ENCODE assay signal across 8 cellular contexts in the genomic region with DNA sequence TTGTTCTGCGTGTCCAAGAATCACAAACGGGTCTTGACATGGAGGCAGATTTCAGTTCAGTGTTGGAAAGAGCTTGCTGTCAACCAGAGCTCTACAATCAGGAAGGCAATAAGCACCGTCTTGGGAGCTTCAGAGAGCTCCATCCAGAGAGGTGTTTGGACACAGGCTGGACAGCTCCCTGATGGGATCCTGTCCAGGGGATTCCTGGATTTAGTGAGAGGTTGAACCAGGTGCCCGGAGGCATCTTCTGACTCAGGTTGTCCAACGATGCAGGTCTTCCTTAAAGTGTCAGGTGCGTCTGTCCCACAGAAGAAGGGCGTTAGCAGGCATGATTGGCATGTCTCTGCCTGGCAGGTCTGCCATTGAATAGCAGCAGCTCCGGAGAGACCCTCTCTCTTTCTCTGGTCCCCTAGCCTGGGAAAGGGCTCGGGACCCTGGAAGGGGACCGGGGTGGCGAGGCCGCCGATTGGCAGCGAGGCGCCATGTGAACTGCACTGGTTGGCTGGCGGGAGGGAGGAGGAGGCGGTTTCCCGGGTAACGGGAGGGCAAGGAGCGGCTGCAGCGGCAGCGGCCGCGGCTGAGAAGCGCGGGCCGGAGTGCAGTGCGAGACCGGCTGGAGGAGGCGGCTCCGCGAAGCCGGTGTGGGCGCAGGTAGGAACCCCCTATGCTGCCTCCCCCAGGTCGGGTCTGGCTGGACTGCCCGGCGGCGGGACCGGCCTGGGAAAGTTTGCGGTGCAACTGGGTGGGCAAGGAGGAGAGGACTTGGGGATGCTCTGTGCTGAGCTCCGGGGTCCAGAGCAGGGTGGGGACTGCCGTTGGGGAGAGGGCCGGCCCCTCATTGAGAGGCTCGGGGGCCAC.
DNase-seq lines count a peak whose midpoint lies in the region; ATAC-seq, FAIRE-seq and TF ChIP-seq lines count a peak whose summit lies in the region.

No MANE protein-coding gene starts in this region.

- peaks cover 85% of the 10 kb centered on the region for H3K27me3 Mint-ChIP-seq in stimulated activated naive CD8-positive, alpha-beta T cell treated with anti-CD3 and anti-CD28 coated beads, Interleukin-15, amount 100 ng/mL, for 72 hours

- intact Hi-C loops in GM12878 (cut with micrococcal nuclease; ENCODE audit: unreplicated experiment): no loop called here

- no peak for TF ChIP-seq CTCF in GM12878 (IDR thresholded peaks at IDR 0.05 in 2 of 3, conservative IDR thresholded peaks at IDR 0.05 in 1 of 3; ENCODE audit: control insufficient read depth in 2 of 3, extremely low read depth in 1 of 3, insufficient read depth in 1 of 3, low read depth in 3 of 3, low read length in 3 of 3)

- peak overlapping the region; percentile 90 for H3K4me2 ChIP-seq in GM12878 (ENCODE audit: control insufficient read depth, insufficient read depth)

- SMC1A ChIA-PET in GM12878 (lab: Charles Lee; ENCODE audit: uncharacterized antibody, unreplicated experiment): interaction anchor here (0.8 kb wide), 1 partner anchor 36 kb away, joined by 3 read pairs; no protein-coding TSS in a partner anchor

- DNase-seq in SIG-M5 treated with dmso at 0.1 percent for 504 hours (lab: John Stamatoyannopoulos, UW; ENCODE audit: unreplicated experiment) (peak; percentile 3), SIG-M5 (lab: John Stamatoyannopoulos, UW) (no peak), GM12878 (ENCODE audit: low read depth, low spot score) (no peak), foreskin melanocyte (no peak)
- no peak for DNase-seq in stimulated activated naive CD8-positive, alpha-beta T cell treated with anti-CD3 and anti-CD28 coated beads, Interleukin-15, amount 100 ng/mL, for 72 hours
- DNase-seq in activated CD4-positive, alpha-beta T cell treated with anti-CD3 and anti-CD28 coated beads, Interleukin-2, amount 50 U/mL, for 1 hour: no peak

- no peaks in the 10 kb centered on the region; the same call in 1 of the 2 replicates for H4K20me1 ChIP-seq in GM12878 (ENCODE audit: control insufficient read depth, insufficient read depth)

- H3K36me3 ChIP-seq in HUES6 (ENCODE audit: control insufficient read depth, insufficient read depth, low read length) (no peaks in the 10 kb centered on the region), GM12878 (ENCODE audit: control insufficient read depth in 2 of 2, insufficient read depth in 2 of 2, low read length in 1 of 2) (no peaks in the 10 kb centered on the region), iPS-20b (ENCODE audit: insufficient read depth, low read depth, low read length) (no peaks in the 10 kb centered on the region)

- peaks cover 18% of the 10 kb centered on the region for H3K4me1 Mint-ChIP-seq in stimulated activated naive CD8-positive, alpha-beta T cell treated with anti-CD3 and anti-CD28 coated beads, Interleukin-15, amount 100 ng/mL, for 72 hours

- POLR2A ChIA-PET in GM12878 (lab: Charles Lee): no interaction called here

- in situ Hi-C loops in GM12878 (cut with MboI): no loop called here

- no peak for TF ChIP-seq POLR2A in GM12878 (IDR thresholded peaks at IDR 0.05; ENCODE audit: low read depth, low read length)

- BruUV-seq in GM12878 (replicated peaks; lab: Mats Ljungman, UMichigan): no TSS peak

- H3K27ac ChIP-seq in HUES6 (ENCODE audit: low read depth, low read length): no peak overlapping the region
- no peak overlapping the region for H3K27ac ChIP-seq in GM12878 (ENCODE audit: control insufficient read depth, insufficient read depth)
- no peak overlapping the region for H3K27ac ChIP-seq in iPS-20b (ENCODE audit: low read length)

- no peak overlapping the region for H3K9ac ChIP-seq in HUES6 (ENCODE audit: low read length)
- H3K9ac ChIP-seq in GM12878 (ENCODE audit: control insufficient read depth, insufficient read depth, low read length): no peak overlapping the region
- no peak overlapping the region for H3K9ac ChIP-seq in iPS-20b (ENCODE audit: low read depth, low read length)

- H3K79me2 ChIP-seq in GM12878 (ENCODE audit: control insufficient read depth, insufficient read depth, low read length): no peaks in the 10 kb centered on the region

- H3K4me3 ChIP-seq in HUES6 (ENCODE audit: low read depth, low read length) (peak overlapping the region; percentile 58), GM12878 (peak overlapping the region; percentile 52; the same call in 1 of the 2 replicates), iPS-20b (ENCODE audit: low read length) (peak overlapping the region; percentile 64; the same call in 1 of the 2 replicates)

- no peak overlapping the region; the same call in 1 of the 2 replicates for H2AFZ ChIP-seq in GM12878 (ENCODE audit: control insufficient read depth, low read depth, low read length)

- TF ChIP-seq EP300 in GM12878 (IDR thresholded peaks at IDR 0.05; ENCODE audit: borderline replicate concordance in 1 of 2, control insufficient read depth in 1 of 2, low read depth in 2 of 2, low read length in 2 of 2): no peak

- peak overlapping the region in 1 of 2 donors; percentile 50 for H3K27ac Mint-ChIP-seq in stimulated activated naive CD8-positive, alpha-beta T cell treated with anti-CD3 and anti-CD28 coated beads, Interleukin-15, amount 100 ng/mL, for 72 hours

- H3K9me3 ChIP-seq in HUES6 (ENCODE audit: control insufficient read depth, insufficient read depth, low read depth, low read length) (no peaks in the 10 kb centered on the region), GM12878 (replicated peaks; ENCODE audit: control insufficient read depth, insufficient read depth, low read length) (no peaks in the 10 kb centered on the region), iPS-20b (ENCODE audit: insufficient read depth, low read depth, low read length) (no peaks in the 10 kb centered on the region)

- CTCF ChIA-PET in GM12878 (lab: Yijun Ruan, JAX): interaction anchor here (0.6 kb wide), 1 partner anchor 9 kb away, joined by 3 read pairs; no protein-coding TSS in a partner anchor

- 11% methylated on average over 44 of the region's 44 CpGs for WGBS in GM12878 (ENCODE audit: insufficient coverage, insufficient replicate concordance, low lambda C conversion rate, missing lambda C conversion rate)

- FAIRE-seq in GM12878 (lab: Jason Lieb, UNC): no peak

- H3K4me1 ChIP-seq in HUES6 (ENCODE audit: control insufficient read depth, insufficient read depth, low read length) (peaks cover 11% of the 10 kb centered on the region; the same call in 1 of the 2 replicates), GM12878 (ENCODE audit: control insufficient read depth, insufficient read depth, low read length) (peaks cover 14% of the 10 kb centered on the region), iPS-20b (ENCODE audit: insufficient read depth, low read length) (peaks cover 11% of the 10 kb centered on the region; the same call in 1 of the 2 replicates)

- no peak for TF ChIP-seq RAD21 in GM12878 (IDR thresholded peaks at IDR 0.05; ENCODE audit: insufficient read depth, low read depth, low read length)

- H3K27me3 ChIP-seq in HUES6 (ENCODE audit: control insufficient read depth, insufficient read depth, low read length) (peaks cover 99% of the 10 kb centered on the region), GM12878 (replicated peaks in 1 of 2; ENCODE audit: control insufficient read depth in 2 of 2, insufficient read depth in 2 of 2, low read length in 1 of 2) (peaks cover 3 to 19% of the 10 kb centered on the region in 2 experiments; a peak in 3 of 4 replicates), iPS-20b (ENCODE audit: insufficient read depth, low read length) (peaks cover 98% of the 10 kb centered on the region)

- H3K4me3 Mint-ChIP-seq in stimulated activated naive CD8-positive, alpha-beta T cell treated with anti-CD3 and anti-CD28 coated beads, Interleukin-15, amount 100 ng/mL, for 72 hours: peak overlapping the region in 1 of 2 donors; percentile 6

- H3K9me3 Mint-ChIP-seq in stimulated activated naive CD8-positive, alpha-beta T cell treated with anti-CD3 and anti-CD28 coated beads, Interleukin-15, amount 100 ng/mL, for 72 hours: no peaks in the 10 kb centered on the region

- RAD21 ChIA-PET in GM12878 (lab: Charles Lee; ENCODE audit: unreplicated experiment): no interaction called here

- ATAC-seq in GM12878: peak; percentile 80
- peak; percentile 22 for ATAC-seq in stimulated activated naive CD8-positive, alpha-beta T cell treated with anti-CD3 and anti-CD28 coated beads, Interleukin-15, amount 100 ng/mL, for 72 hours

TF ChIP-seq in GM12878, 131 proteins besides CTCF, POLR2A, EP300 and RAD21 (continues in another document):
- no peak for TF ChIP-seq LARP7 (IDR thresholded peaks at IDR 0.05)
- TF ChIP-seq, protein P1, sequence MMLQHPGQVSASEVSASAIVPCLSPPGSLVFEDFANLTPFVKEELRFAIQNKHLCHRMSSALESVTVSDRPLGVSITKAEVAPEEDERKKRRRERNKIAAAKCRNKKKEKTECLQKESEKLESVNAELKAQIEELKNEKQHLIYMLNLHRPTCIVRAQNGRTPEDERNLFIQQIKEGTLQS (IDR thresholded peaks at IDR 0.05; ENCODE audit: borderline replicate concordance, extremely low read depth, low read depth, low read length): no peak
- TF ChIP-seq, protein P2, sequence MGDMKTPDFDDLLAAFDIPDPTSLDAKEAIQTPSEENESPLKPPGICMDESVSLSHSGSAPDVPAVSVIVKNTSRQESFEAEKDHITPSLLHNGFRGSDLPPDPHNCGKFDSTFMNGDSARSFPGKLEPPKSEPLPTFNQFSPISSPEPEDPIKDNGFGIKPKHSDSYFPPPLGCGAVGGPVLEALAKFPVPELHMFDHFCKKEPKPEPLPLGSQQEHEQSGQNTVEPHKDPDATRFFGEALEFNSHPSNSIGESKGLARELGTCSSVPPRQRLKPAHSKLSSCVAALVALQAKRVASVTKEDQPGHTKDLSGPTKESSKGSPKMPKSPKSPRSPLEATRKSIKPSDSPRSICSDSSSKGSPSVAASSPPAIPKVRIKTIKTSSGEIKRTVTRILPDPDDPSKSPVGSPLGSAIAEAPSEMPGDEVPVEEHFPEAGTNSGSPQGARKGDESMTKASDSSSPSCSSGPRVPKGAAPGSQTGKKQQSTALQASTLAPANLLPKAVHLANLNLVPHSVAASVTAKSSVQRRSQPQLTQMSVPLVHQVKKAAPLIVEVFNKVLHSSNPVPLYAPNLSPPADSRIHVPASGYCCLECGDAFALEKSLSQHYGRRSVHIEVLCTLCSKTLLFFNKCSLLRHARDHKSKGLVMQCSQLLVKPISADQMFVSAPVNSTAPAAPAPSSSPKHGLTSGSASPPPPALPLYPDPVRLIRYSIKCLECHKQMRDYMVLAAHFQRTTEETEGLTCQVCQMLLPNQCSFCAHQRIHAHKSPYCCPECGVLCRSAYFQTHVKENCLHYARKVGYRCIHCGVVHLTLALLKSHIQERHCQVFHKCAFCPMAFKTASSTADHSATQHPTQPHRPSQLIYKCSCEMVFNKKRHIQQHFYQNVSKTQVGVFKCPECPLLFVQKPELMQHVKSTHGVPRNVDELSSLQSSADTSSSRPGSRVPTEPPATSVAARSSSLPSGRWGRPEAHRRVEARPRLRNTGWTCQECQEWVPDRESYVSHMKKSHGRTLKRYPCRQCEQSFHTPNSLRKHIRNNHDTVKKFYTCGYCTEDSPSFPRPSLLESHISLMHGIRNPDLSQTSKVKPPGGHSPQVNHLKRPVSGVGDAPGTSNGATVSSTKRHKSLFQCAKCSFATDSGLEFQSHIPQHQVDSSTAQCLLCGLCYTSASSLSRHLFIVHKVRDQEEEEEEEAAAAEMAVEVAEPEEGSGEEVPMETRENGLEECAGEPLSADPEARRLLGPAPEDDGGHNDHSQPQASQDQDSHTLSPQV (IDR thresholded peaks at IDR 0.05): no peak
